11 cellular contexts compared by ENCODE assay signal in the genomic region with DNA sequence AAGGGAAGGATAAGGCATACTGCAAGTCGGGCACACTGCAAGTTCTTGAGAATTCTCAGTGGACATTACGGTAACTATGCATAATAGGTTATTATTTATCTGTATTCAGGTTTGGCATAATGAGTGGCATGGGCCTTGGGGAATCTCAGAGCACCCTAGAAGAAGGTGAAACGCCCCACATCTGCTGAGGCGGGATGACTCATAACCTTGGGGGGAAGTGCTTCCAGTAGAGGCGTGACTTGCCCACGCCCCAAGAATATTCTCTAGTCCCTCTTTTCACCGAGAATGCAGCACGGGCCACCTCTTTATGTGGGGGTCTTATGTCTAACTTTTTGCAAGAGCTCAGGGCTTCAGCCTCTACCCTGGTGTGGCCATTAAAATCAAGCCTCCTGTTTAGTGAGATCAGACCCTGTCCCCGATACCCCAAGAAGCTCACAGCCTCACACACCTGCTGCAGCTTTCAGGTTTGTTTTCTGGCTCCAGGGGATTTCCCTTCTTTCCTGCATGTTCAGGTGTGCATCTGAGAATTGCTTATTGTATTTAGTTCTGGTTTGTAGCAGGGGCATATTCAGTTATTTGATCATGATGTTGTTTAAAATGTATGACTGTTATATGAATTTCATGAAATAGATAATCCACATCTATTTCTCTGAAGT. TPM values are rescaled to one million over a fixed set of nuclear protein-coding genes. Genes with fewer than 3 reads are reported as not detected.
DNase-seq lines count a peak whose midpoint lies in the region; ATAC-seq and TF ChIP-seq lines count a peak whose summit lies in the region.
"Had no signal": no experiment of that assay in that cellular context is flagged by ENCODE, and none has a peak within 500 bp of the region (broad histone marks: within the 10 kb centered on the region; RNA-seq: fewer than 3 reads in every experiment).

No MANE protein-coding gene starts in this region.

- no peaks in the 10 kb centered on the region for H3K4me1 ChIP-seq in endodermal cell (ENCODE audit: control insufficient read depth, insufficient read depth, low read length)

- no peaks in the 10 kb centered on the region for H3K27me3 ChIP-seq in endodermal cell (ENCODE audit: control insufficient read depth, insufficient read depth, low read length, poor library complexity, severe bottlenecking)

- H3K36me3 ChIP-seq in endodermal cell (ENCODE audit: control insufficient read depth, insufficient read depth, low read length) = peaks cover 52% of the 10 kb centered on the region

- H3K9ac ChIP-seq in endodermal cell (ENCODE audit: extremely low read depth, low read length, poor library complexity, severe bottlenecking) = no peak overlapping the region

- peak in 34 of 61 donors; percentile 1 to 73 (median 28) for DNase-seq in caudate nucleus (lab: John Stamatoyannopoulos, UW)
- no peak for DNase-seq in DMS79 treated with DMSO at 0.1 percent for 48 hours (lab: John Stamatoyannopoulos, UW)
- DNase-seq in DMS53 (lab: John Stamatoyannopoulos, UW) = no peak
- no peak for DNase-seq in HPDE6-E6E7 (ENCODE audit: extremely low spot score)
- no peak for DNase-seq in endodermal cell
- DNase-seq: activated CD8-positive, alpha-beta memory T cell treated with anti-CD3 and anti-CD28 coated beads, Interleukin-2, amount 50 U/mL, for 4 hours; CD4-positive, alpha-beta T cell had no signal

- no peak overlapping the region for H3K27ac Mint-ChIP-seq in endodermal cell
- H3K27ac Mint-ChIP-seq: CD4-positive, alpha-beta T cell had no signal

- no peak overlapping the region for H3K27ac ChIP-seq in caudate nucleus (ENCODE audit: low read depth, low read length)
- H3K27ac ChIP-seq in endodermal cell (ENCODE audit: low read depth, low read length) = no peak overlapping the region

- no peaks in the 10 kb centered on the region for H3K27me3 Mint-ChIP-seq in endodermal cell (ENCODE audit: insufficient read depth)
- H3K27me3 Mint-ChIP-seq: CD4-positive, alpha-beta T cell had no signal

- H3K4me3 Mint-ChIP-seq in endodermal cell = no peak overlapping the region
- H3K4me3 Mint-ChIP-seq: CD4-positive, alpha-beta T cell had no signal

- ATAC-seq in GM18520 (IDR thresholded peaks at IDR 0.05; ENCODE audit: unreplicated experiment) = peak; percentile 61
- ATAC-seq in GM21515 (IDR thresholded peaks at IDR 0.05; ENCODE audit: unreplicated experiment) = peak; percentile 89
- ATAC-seq in HG03066 (IDR thresholded peaks at IDR 0.05; ENCODE audit: low read depth, unreplicated experiment) = peak; percentile 67
- ATAC-seq: K562 had no signal

- no peaks in the 10 kb centered on the region for H3K9me3 ChIP-seq in endodermal cell (ENCODE audit: control insufficient read depth, low read length)

- 94 to 100% methylated on average over 2 to 9 of the region's 9 CpGs for WGBS in endodermal cell (ENCODE audit: insufficient coverage in 1 of 2, insufficient read length in 1 of 2), 2 experiments

- H3K4me1 Mint-ChIP-seq in endodermal cell = no peaks in the 10 kb centered on the region

- TF ChIP-seq CTCF in endodermal cell (conservative IDR thresholded peaks at IDR 0.05) = no peak

- H3K9me3 Mint-ChIP-seq in endodermal cell = no peaks in the 10 kb centered on the region
- H3K9me3 Mint-ChIP-seq: CD4-positive, alpha-beta T cell had no signal

- H3K36me3 Mint-ChIP-seq in endodermal cell (ENCODE audit: low read depth) = peaks cover 40% of the 10 kb centered on the region

- no peak overlapping the region for H3K4me3 ChIP-seq in endodermal cell (ENCODE audit: low read length)
- H3K4me3 ChIP-seq: K562 had no signal

RNA-seq across cellular contexts. Expression of a gene that starts 19.1 kb away (rescaled TPM):
- 10 to 100 TPM; 24.4 to 32.6 TPM for total RNA-seq in endodermal cell
- 26.5 TPM for polyA plus RNA-seq in endodermal cell (2013, experiment 1 of 2)
- polyA plus RNA-seq in endodermal cell (2013, experiment 2 of 2) = 23.6 TPM

Comparison
In these comparisons a context has a peak if more than half of its experiments do, and no peak if none do; other contexts are left out.
1. DNase-seq: peak in caudate nucleus (34 of 61); none in DMS79 treated with DMSO at 0.1 percent for 48 hours (single experiment), DMS53 (single experiment), HPDE6-E6E7 (single experiment) and endodermal cell (single experiment).
2. Peak in every context shown above with its lines, with median percentiles within 50 percentile points of each other: ATAC-seq.